17 cellular contexts compared by ENCODE assay signal in genomic region chr1:43669878-43670277, GRCh38. TPM values are rescaled to one million over a fixed set of nuclear protein-coding genes. Genes with fewer than 3 reads are reported as not detected.
DNase-seq lines count a peak whose midpoint lies in the region; ATAC-seq, FAIRE-seq and TF ChIP-seq lines count a peak whose summit lies in the region.
"Had no signal": no experiment of that assay in that cellular context is flagged by ENCODE, and none has a peak within 500 bp of the region (broad histone marks: within the 10 kb centered on the region; RNA-seq: fewer than 3 reads in every experiment).

No MANE protein-coding gene starts in this region.

- H3K9ac ChIP-seq in GM12878 (ENCODE audit: control insufficient read depth, insufficient read depth, low read length): no peak overlapping the region
- no peak overlapping the region for H3K9ac ChIP-seq in skeletal muscle tissue (ENCODE audit: low read depth in 1 of 3, low read length in 3 of 3)

- WGBS in GM12878 (ENCODE audit: insufficient coverage, insufficient replicate concordance, low lambda C conversion rate, missing lambda C conversion rate): 98% methylated on average over 5 of the region's 5 CpGs
- WGBS in body of pancreas, 2 donors: 94 to 100% methylated on average over 5 of the region's 5 CpGs

- no peaks in the 10 kb centered on the region for H3K4me1 Mint-ChIP-seq in WTC11

- intact Hi-C loops in OCI-LY7 (cut with micrococcal nuclease; ENCODE audit: unreplicated experiment): no loop called here
- intact Hi-C loops in Panc1 (cut with micrococcal nuclease; ENCODE audit: unreplicated experiment): no loop called here
- intact Hi-C loops in GM12878 (cut with micrococcal nuclease; ENCODE audit: unreplicated experiment): no loop called here
- intact Hi-C loops in body of pancreas (cut with DNase I): no loop called here

- H3K27ac ChIP-seq in OCI-LY7 (ENCODE audit: low read depth, low read length, poor library complexity, severe bottlenecking) (no peak overlapping the region), Panc1 (ENCODE audit: low read length) (no peak overlapping the region), GM12878 (ENCODE audit: control insufficient read depth, insufficient read depth) (no peak overlapping the region), skeletal muscle tissue (ENCODE audit: low read depth, low read length) (peak overlapping the region; percentile 9), body of pancreas (no peak overlapping the region)

- CTCF ChIA-PET in OCI-LY7 (lab: Charles Lee; ENCODE audit: unreplicated experiment) (no interaction called here), Panc1 (lab: Charles Lee) (interaction anchor here (0.7 kb wide), 1 partner anchor 265 kb away, joined by 3 read pairs; no protein-coding TSS in a partner anchor), GM12878 (lab: Yijun Ruan, JAX) (no interaction called here), WTC11 (lab: Charles Lee) (interaction anchor here (1.1 to 1.9 kb wide), 2 partner anchors 17 to 265 kb away, joined by 5 to 8 read pairs; no protein-coding TSS in a partner anchor)

- H3K36me3 ChIP-seq in OCI-LY7 (ENCODE audit: insufficient read depth, low read length) (peaks cover 94% of the 10 kb centered on the region), Panc1 (ENCODE audit: control insufficient read depth, insufficient read depth, low read length) (peaks cover 36% of the 10 kb centered on the region), GM12878 (ENCODE audit: control insufficient read depth in 2 of 2, insufficient read depth in 2 of 2, low read length in 1 of 2) (peaks cover 31 to 56% of the 10 kb centered on the region in 2 experiments), skeletal muscle tissue (ENCODE audit: control insufficient read depth in 3 of 3, insufficient read depth in 3 of 3, low read length in 3 of 3) (peaks cover 53 to 83% (median 74%) of the 10 kb centered on the region in 3 donors), body of pancreas (replicated peaks in 1 of 2; ENCODE audit: insufficient read depth in 1 of 2, low read depth in 2 of 2) (peaks cover 16 to 57% of the 10 kb centered on the region in 2 donors)

- no peaks in the 10 kb centered on the region for H3K9me2 ChIP-seq in OCI-LY7 (ENCODE audit: insufficient read depth, low read length)

- FAIRE-seq in GM12878 (lab: Jason Lieb, UNC): no peak
- FAIRE-seq: G401.6, H1 had no signal

- no peak for TF ChIP-seq RAD21 in GM12878 (IDR thresholded peaks at IDR 0.05; ENCODE audit: insufficient read depth, low read depth, low read length)

- H3K4me2 ChIP-seq in OCI-LY7 (ENCODE audit: low read length) (no peak overlapping the region), GM12878 (ENCODE audit: control insufficient read depth, insufficient read depth) (no peak overlapping the region)

- in situ Hi-C loops in Panc1 (cut with HindIII; ENCODE audit: low pct_unique_long_range_greater_than_20kb, low sequenced_read_pairs): no loop called here
- in situ Hi-C loops in GM12878 (cut with MboI): no loop called here

- POLR2A ChIA-PET in OCI-LY7 (lab: Charles Lee) (interaction anchor here (0.7 kb wide), 2 partner anchors 34 to 1926 kb away, joined by 3 to 6 read pairs; no protein-coding TSS in a partner anchor), Panc1 (lab: Charles Lee) (interaction anchor here (0.7 kb wide), 1 partner anchor 562 kb away, joined by 3 read pairs; no protein-coding TSS in a partner anchor), GM12878 (lab: Charles Lee) (no interaction called here), WTC11 (lab: Charles Lee) (no interaction called here)

- H4K20me1 ChIP-seq in OCI-LY7 (ENCODE audit: insufficient read depth, low read length) (no peaks in the 10 kb centered on the region), GM12878 (ENCODE audit: control insufficient read depth, insufficient read depth) (no peaks in the 10 kb centered on the region)

- H2AFZ ChIP-seq in OCI-LY7 (ENCODE audit: low read length) (no peak overlapping the region), GM12878 (ENCODE audit: control insufficient read depth, low read depth, low read length) (no peak overlapping the region)

- no peaks in the 10 kb centered on the region for H3K9me3 ChIP-seq in OCI-LY7 (ENCODE audit: low read length)
- no peaks in the 10 kb centered on the region for H3K9me3 ChIP-seq in Panc1 (ENCODE audit: control insufficient read depth, insufficient read depth, low read depth, low read length)
- no peaks in the 10 kb centered on the region for H3K9me3 ChIP-seq in GM12878 (replicated peaks; ENCODE audit: control insufficient read depth, insufficient read depth, low read length)
- no peaks in the 10 kb centered on the region for H3K9me3 ChIP-seq in skeletal muscle tissue (ENCODE audit: control insufficient read depth in 3 of 3, low read length in 3 of 3)
- no peaks in the 10 kb centered on the region for H3K9me3 ChIP-seq in body of pancreas

- RAD21 ChIA-PET in GM12878 (lab: Charles Lee; ENCODE audit: unreplicated experiment): no interaction called here

- ATAC-seq in Panc1 (no peak), GM12878 (no peak), WTC11 (no peak), body of pancreas (no peak)

- no peaks in the 10 kb centered on the region for H3K9me3 Mint-ChIP-seq in WTC11
- H3K9me3 Mint-ChIP-seq: CD4-positive, alpha-beta memory T cell had no signal

- no peak for TF ChIP-seq CTCF in OCI-LY7 (conservative IDR thresholded peaks at IDR 0.05; ENCODE audit: low read length)
- no peak for TF ChIP-seq CTCF in Panc1 (IDR thresholded peaks at IDR 0.05)
- no peak for TF ChIP-seq CTCF in GM12878 (IDR thresholded peaks at IDR 0.05 in 2 of 3, conservative IDR thresholded peaks at IDR 0.05 in 1 of 3; ENCODE audit: control insufficient read depth in 2 of 3, extremely low read depth in 1 of 3, insufficient read depth in 1 of 3, low read depth in 3 of 3, low read length in 3 of 3)
- TF ChIP-seq CTCF in WTC11 (IDR thresholded peaks at IDR 0.05): no peak
- TF ChIP-seq CTCF in body of pancreas (IDR thresholded peaks at IDR 0.05): no peak

- H3K79me2 ChIP-seq in OCI-LY7 (ENCODE audit: insufficient read depth, low read depth, low read length): no peaks in the 10 kb centered on the region
- no peaks in the 10 kb centered on the region; the same call in 1 of the 2 replicates for H3K79me2 ChIP-seq in GM12878 (ENCODE audit: control insufficient read depth, insufficient read depth, low read length)

- no peak for TF ChIP-seq POLR2A in GM12878 (IDR thresholded peaks at IDR 0.05; ENCODE audit: low read depth, low read length)
- no peak for TF ChIP-seq POLR2A in body of pancreas (IDR thresholded peaks at IDR 0.05)

- DNase-seq in OCI-LY7 (ENCODE audit: low spot score) (no peak), Panc1 (ENCODE audit: low read depth, low spot score) (no peak), GM12878 (ENCODE audit: low read depth, low spot score) (no peak), WTC11 (ENCODE audit: low spot score) (no peak), body of pancreas (no peak), DMS 273 treated with DMSO at 0.1 percent for 48 hours (lab: John Stamatoyannopoulos, UW) (no peak)
- DNase-seq: C1 segment of cervical spinal cord; Calu3; CD4-positive, alpha-beta memory T cell; COR-L47; DMS153; DND-41; H7; HCEC 1CT had no signal

- peaks cover 88% of the 10 kb centered on the region for H3K36me3 Mint-ChIP-seq in WTC11

- no peaks in the 10 kb centered on the region for H3K27me3 Mint-ChIP-seq in WTC11 (ENCODE audit: low read depth)
- H3K27me3 Mint-ChIP-seq: CD4-positive, alpha-beta memory T cell had no signal

- no peak overlapping the region for H3K27ac Mint-ChIP-seq in WTC11

- TSS peak; percentile 14 for BruUV-seq in OCI-LY7 (replicated peaks; lab: Mats Ljungman, UMichigan)
- TSS peak; percentile 26 for BruUV-seq in Panc1 (replicated peaks; lab: Mats Ljungman, UMichigan)
- TSS peak; percentile 26 for BruUV-seq in GM12878 (replicated peaks; lab: Mats Ljungman, UMichigan)

- H3K4me3 Mint-ChIP-seq in WTC11: no peak overlapping the region

- H3K4me1 ChIP-seq in OCI-LY7 (ENCODE audit: insufficient read depth, low read length, poor library complexity, severe bottlenecking) (no peaks in the 10 kb centered on the region), Panc1 (ENCODE audit: control insufficient read depth, insufficient read depth, low read length) (no peaks in the 10 kb centered on the region), GM12878 (ENCODE audit: control insufficient read depth, insufficient read depth, low read length) (no peaks in the 10 kb centered on the region; the same call in 1 of the 2 replicates), skeletal muscle tissue (ENCODE audit: control insufficient read depth in 3 of 3, insufficient read depth in 3 of 3, low read length in 3 of 3) (peaks cover 11 to 27% (median 18%) of the 10 kb centered on the region in 3 donors), body of pancreas (no peaks in the 10 kb centered on the region)

- H3K27me3 ChIP-seq in Panc1 (ENCODE audit: control insufficient read depth, insufficient read depth, low read length) (no peaks in the 10 kb centered on the region), GM12878 (replicated peaks in 1 of 2; ENCODE audit: control insufficient read depth in 2 of 2, insufficient read depth in 2 of 2, low read length in 1 of 2) (no peaks in the 10 kb centered on the region), skeletal muscle tissue (ENCODE audit: control insufficient read depth in 3 of 3, insufficient read depth in 3 of 3, low read length in 3 of 3) (no peaks in the 10 kb centered on the region), body of pancreas (no peaks in the 10 kb centered on the region)

- H3K4me3 ChIP-seq in OCI-LY7 (ENCODE audit: low read depth, low read length, poor library complexity, severe bottlenecking): no peak overlapping the region
- H3K4me3 ChIP-seq in Panc1 (ENCODE audit: low read depth in 2 of 2, low read length in 2 of 2): no peak overlapping the region
- no peak overlapping the region for H3K4me3 ChIP-seq in GM12878
- no peak overlapping the region for H3K4me3 ChIP-seq in skeletal muscle tissue (ENCODE audit: low read length in 3 of 3)
- H3K4me3 ChIP-seq in body of pancreas: no peak overlapping the region

- SMC1A ChIA-PET in GM12878 (lab: Charles Lee; ENCODE audit: uncharacterized antibody, unreplicated experiment): no interaction called here

- no peak for TF ChIP-seq EP300 in GM12878 (IDR thresholded peaks at IDR 0.05; ENCODE audit: borderline replicate concordance in 1 of 2, control insufficient read depth in 1 of 2, low read depth in 2 of 2, low read length in 2 of 2)

RNA-seq across cellular contexts. Expression of gene KDM4A, which starts 19.9 kb away (rescaled TPM):
- 20.2 and 20.5 TPM in 2 replicates for total RNA-seq in OCI-LY7 (2014; rRNA removed; shearing (Covaris generic))
- total RNA-seq in OCI-LY7 (2022) (48.9 and 50.2 TPM in 2 replicates), Panc1 (2021; ENCODE audit: unreplicated experiment) (48.2 TPM), GM12878 (2014; rRNA removed) (14.7 and 15.4 TPM in 2 replicates), GM12878 (2014; rRNA removed; fragmentation: Illumina TruSeq; extraction: Trizol) (15.6 and 16.6 TPM in 2 replicates), GM12878 (2021) (26.1 and 27.4 TPM in 2 replicates), skeletal muscle tissue (34.4 TPM), WTC11 (2021) (76.5 to 78.3 TPM (median 76.7 TPM) in 3 replicates), body of pancreas (10 to 100 TPM; 11.2 to 12.5 TPM)
- polyA plus RNA-seq in Panc1 (2012; ENCODE audit: insufficient read length): 42.7 TPM
- 67.5 and 69.5 TPM in 2 replicates for total RNA-seq in GM12878 (2013; cell fraction: nucleolus; rRNA removed)
- 12.1 TPM for polyA plus RNA-seq in GM12878 (2011; ENCODE audit: low read depth)
- polyA plus RNA-seq in GM12878 (2011; rRNA removed) (16.0 and 19.2 TPM in 2 replicates), GM12878 (2014; fragmentation: Illumina TruSeq; extraction: Trizol) (22.3 and 23.2 TPM in 2 replicates), GM12878 (2014; fragmentation: Nextera tagmentation; extraction: Ambion mirVana) (1 to 10 TPM; 3.7 to 5.5 TPM), GM12878 (2014; rRNA removed) (15.4 and 15.6 TPM in 2 replicates), GM12878 (2016; fragmentation: Nextera tagmentation; extraction: Ambion mirVana) (10 to 100 TPM; 16.1 to 18.9 TPM)
- polyA plus RNA-seq in GM12878 (2011; cell fraction: cytosol; rRNA removed): 14.7 and 17.4 TPM in 2 replicates
- 18.0 and 22.6 TPM in 2 replicates for polyA plus RNA-seq in GM12878 (2011; cell fraction: nucleus; rRNA removed)
- 14.2 and 17.3 TPM in 2 replicates for polyA plus RNA-seq in GM12878 (2012)
- polyA minus RNA-seq in GM12878 (2011; rRNA and poly(A)+ RNA removed): 20.9 and 36.7 TPM in 2 replicates
- polyA minus RNA-seq in GM12878 (2011; cell fraction: cytosol; rRNA and poly(A)+ RNA removed): 7.2 and 12.6 TPM in 2 replicates
- polyA minus RNA-seq in GM12878 (2011; cell fraction: nucleus; rRNA and poly(A)+ RNA removed): 13.7 and 21.6 TPM in 2 replicates

RNA-seq across cellular contexts. Expression of gene ST3GAL3, which starts 37.5 kb away (rescaled TPM):
- 13.2 and 24.0 TPM in 2 replicates for total RNA-seq in OCI-LY7 (2014; rRNA removed; shearing (Covaris generic))
- total RNA-seq in OCI-LY7 (2022) (45.0 and 52.0 TPM in 2 replicates), Panc1 (2021; ENCODE audit: unreplicated experiment) (26.0 TPM), GM12878 (2014; rRNA removed) (12.5 and 14.1 TPM in 2 replicates), GM12878 (2014; rRNA removed; fragmentation: Illumina TruSeq; extraction: Trizol) (10.3 and 11.6 TPM in 2 replicates), GM12878 (2021) (14.7 and 19.3 TPM in 2 replicates), skeletal muscle tissue (25.1 TPM), WTC11 (2021) (8.6 to 10.3 TPM (median 8.9 TPM) in 3 replicates), body of pancreas (10 to 100 TPM; 14.5 to 15.2 TPM)
- 17.9 TPM for polyA plus RNA-seq in Panc1 (2012; ENCODE audit: insufficient read length)
- total RNA-seq in GM12878 (2013; cell fraction: nucleolus; rRNA removed): 84.0 and 84.4 TPM in 2 replicates
- 4.3 TPM for polyA plus RNA-seq in GM12878 (2011; ENCODE audit: low read depth)
- polyA plus RNA-seq in GM12878 (2011; rRNA removed) (4.1 and 5.1 TPM in 2 replicates), GM12878 (2014; fragmentation: Illumina TruSeq; extraction: Trizol) (11.6 and 12.4 TPM in 2 replicates), GM12878 (2014; fragmentation: Nextera tagmentation; extraction: Ambion mirVana) (1 to 10 TPM; 1.2 to 2.2 TPM), GM12878 (2014; rRNA removed) (10.3 and 13.0 TPM in 2 replicates), GM12878 (2016; fragmentation: Nextera tagmentation; extraction: Ambion mirVana) (10 to 100 TPM; 12.2 to 15.8 TPM)
- polyA plus RNA-seq in GM12878 (2011; cell fraction: cytosol; rRNA removed): 7.2 and 7.3 TPM in 2 replicates
- 19.0 and 19.8 TPM in 2 replicates for polyA plus RNA-seq in GM12878 (2011; cell fraction: nucleus; rRNA removed)
- polyA plus RNA-seq in GM12878 (2012): 8.5 and 9.6 TPM in 2 replicates
- 10.5 and 13.4 TPM in 2 replicates for polyA minus RNA-seq in GM12878 (2011; rRNA and poly(A)+ RNA removed)
- polyA minus RNA-seq in GM12878 (2011; cell fraction: cytosol; rRNA and poly(A)+ RNA removed): 3.7 and 4.1 TPM in 2 replicates
- 11.1 and 21.0 TPM in 2 replicates for polyA minus RNA-seq in GM12878 (2011; cell fraction: nucleus; rRNA and poly(A)+ RNA removed)

Comparison
In these comparisons a context has a peak if more than half of its experiments do, and no peak if none do; other contexts are left out.
1. CTCF ChIA-PET loops: an anchor here in Panc1 (0.7 kb wide) and WTC11 (1.1 to 1.9 kb wide); none called in OCI-LY7 and GM12878.
2. POLR2A ChIA-PET loops: an anchor here in OCI-LY7 (0.7 kb wide) and Panc1 (0.7 kb wide); none called in GM12878 and WTC11.